Comparison of ENCODE assay signal across 1 cellular context in genomic region chr12:89117448-89118034, GRCh38.
TF ChIP-seq lines count a peak whose summit lies in the region.

No MANE protein-coding gene starts in this region.

TF ChIP-seq in SK-N-SH treated with all-trans-retinoic acid at 6 μM for 48 hours, 23 proteins besides CTCF, POLR2A, EP300 and RAD21 (continued from another document):
- TF ChIP-seq, protein P1, sequence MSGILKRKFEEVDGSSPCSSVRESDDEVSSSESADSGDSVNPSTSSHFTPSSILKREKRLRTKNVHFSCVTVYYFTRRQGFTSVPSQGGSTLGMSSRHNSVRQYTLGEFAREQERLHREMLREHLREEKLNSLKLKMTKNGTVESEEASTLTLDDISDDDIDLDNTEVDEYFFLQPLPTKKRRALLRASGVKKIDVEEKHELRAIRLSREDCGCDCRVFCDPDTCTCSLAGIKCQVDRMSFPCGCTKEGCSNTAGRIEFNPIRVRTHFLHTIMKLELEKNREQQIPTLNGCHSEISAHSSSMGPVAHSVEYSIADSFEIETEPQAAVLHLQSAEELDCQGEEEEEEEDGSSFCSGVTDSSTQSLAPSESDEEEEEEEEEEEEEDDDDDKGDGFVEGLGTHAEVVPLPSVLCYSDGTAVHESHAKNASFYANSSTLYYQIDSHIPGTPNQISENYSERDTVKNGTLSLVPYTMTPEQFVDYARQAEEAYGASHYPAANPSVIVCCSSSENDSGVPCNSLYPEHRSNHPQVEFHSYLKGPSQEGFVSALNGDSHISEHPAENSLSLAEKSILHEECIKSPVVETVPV (CRISPR knock-in tag; IDR thresholded peaks at IDR 0.05), result no peak
- TF ChIP-seq GLIS3 (CRISPR knock-in tag; IDR thresholded peaks at IDR 0.05) (no peak), BACH2 (CRISPR knock-in tag; IDR thresholded peaks at IDR 0.05; ENCODE audit: borderline replicate concordance) (no peak), ARNTL (CRISPR knock-in tag; IDR thresholded peaks at IDR 0.05; ENCODE audit: borderline replicate concordance, low read depth) (no peak), OSR1 (CRISPR knock-in tag; IDR thresholded peaks at IDR 0.05) (no peak), ZFP30 (CRISPR knock-in tag; IDR thresholded peaks at IDR 0.05) (no peak), ZNF8 (CRISPR knock-in tag; IDR thresholded peaks at IDR 0.05) (no peak)
TF ChIP-seq in SK-N-SH treated with all-trans-retinoic acid at 6 μM for 48 hours: peak in this region for 0.
